Comparison of ENCODE assay signal across 13 cellular contexts in genomic region chr5:125134216-125135081, GRCh38.
DNase-seq lines count a peak whose midpoint lies in the region; ATAC-seq, FAIRE-seq and TF ChIP-seq lines count a peak whose summit lies in the region.
"Had no signal": no experiment of that assay in that cellular context is flagged by ENCODE, and none has a peak within 500 bp of the region (broad histone marks: within the 10 kb centered on the region; RNA-seq: fewer than 3 reads in every experiment).

No MANE protein-coding gene starts in this region.

- no peak for ATAC-seq in GM21576 (IDR thresholded peaks at IDR 0.05; ENCODE audit: unreplicated experiment)
- ATAC-seq: left ventricle myocardium superior had no signal

- FAIRE-seq in frontal cortex (lab: Jason Lieb, UNC), result no peak

- H3K27me3 Mint-ChIP-seq in osteocyte (ENCODE audit: unreplicated experiment), result no peaks in the 10 kb centered on the region
- H3K27me3 Mint-ChIP-seq in activated T-cell treated with anti-CD3 and anti-CD28 coated beads, Interleukin-2, amount 50 U/mL, for 24 hours, result no peaks in the 10 kb centered on the region
- H3K27me3 Mint-ChIP-seq: activated naive CD4-positive, alpha-beta T cell treated with anti-CD3 and anti-CD28 coated beads, Interleukin-2, amount 50 U/mL, for 24 hours had no signal

- TF ChIP-seq CTCF in osteocyte (IDR thresholded peaks at IDR 0.05), result no peak

- H3K27ac Mint-ChIP-seq in osteocyte (ENCODE audit: unreplicated experiment), result peak overlapping the region; percentile 77
- no peak overlapping the region for H3K27ac Mint-ChIP-seq in activated T-cell treated with anti-CD3 and anti-CD28 coated beads, Interleukin-2, amount 50 U/mL, for 24 hours
- H3K27ac Mint-ChIP-seq: activated naive CD4-positive, alpha-beta T cell treated with anti-CD3 and anti-CD28 coated beads, Interleukin-2, amount 50 U/mL, for 24 hours had no signal

- in situ Hi-C loops in Caki2 (cut with HindIII; ENCODE audit: low pct_unique_long_range_greater_than_20kb, low sequenced_read_pairs), result no loop called here

- DNase-seq in Caki2 (ENCODE audit: low read depth) (peak; percentile 67), NCI-H82 (lab: John Stamatoyannopoulos, UW) (peak; percentile 63), epidermal melanocyte (ENCODE audit: insufficient read length, low spot score) (peak; percentile 55), osteocyte (ENCODE audit: extremely low spot score, unreplicated experiment) (no peak), T-helper 1 cell (no peak), frontal cortex (ENCODE audit: low spot score in 2 of 2) (no peak)
- no peak for DNase-seq in activated T-cell treated with anti-CD3 and anti-CD28 coated beads, Interleukin-2, amount 50 U/mL, for 24 hours
- DNase-seq: activated CD4-positive, alpha-beta T cell treated with anti-CD3 and anti-CD28 coated beads, Interleukin-2, amount 50 U/mL, for 1 hour; left ventricle myocardium superior; NCI-H526; retina had no signal

- no peak overlapping the region for H3K4me3 Mint-ChIP-seq in osteocyte (ENCODE audit: unreplicated experiment)
- no peak overlapping the region for H3K4me3 Mint-ChIP-seq in activated T-cell treated with anti-CD3 and anti-CD28 coated beads, Interleukin-2, amount 50 U/mL, for 24 hours
- H3K4me3 Mint-ChIP-seq: activated naive CD4-positive, alpha-beta T cell treated with anti-CD3 and anti-CD28 coated beads, Interleukin-2, amount 50 U/mL, for 24 hours had no signal

- H3K36me3 Mint-ChIP-seq in osteocyte (ENCODE audit: unreplicated experiment), result peaks cover 2% of the 10 kb centered on the region
- H3K36me3 Mint-ChIP-seq in activated T-cell treated with anti-CD3 and anti-CD28 coated beads, Interleukin-2, amount 50 U/mL, for 24 hours (ENCODE audit: low read depth), result no peaks in the 10 kb centered on the region

- peaks cover 8% of the 10 kb centered on the region for H3K9me3 Mint-ChIP-seq in osteocyte (ENCODE audit: unreplicated experiment)
- peaks cover 3% of the 10 kb centered on the region for H3K9me3 Mint-ChIP-seq in activated T-cell treated with anti-CD3 and anti-CD28 coated beads, Interleukin-2, amount 50 U/mL, for 24 hours

- peaks cover 26% of the 10 kb centered on the region for H3K4me1 Mint-ChIP-seq in osteocyte (ENCODE audit: unreplicated experiment)
- H3K4me1 Mint-ChIP-seq in activated T-cell treated with anti-CD3 and anti-CD28 coated beads, Interleukin-2, amount 50 U/mL, for 24 hours (ENCODE audit: low read depth), result no peaks in the 10 kb centered on the region
- H3K4me1 Mint-ChIP-seq: activated naive CD4-positive, alpha-beta T cell treated with anti-CD3 and anti-CD28 coated beads, Interleukin-2, amount 50 U/mL, for 24 hours had no signal

Comparison
In these comparisons a context has a peak if more than half of its experiments do, and no peak if none do; other contexts are left out.
1. DNase-seq: peak in Caki2 (single experiment), NCI-H82 (single experiment) and epidermal melanocyte (single experiment); none in osteocyte (single experiment), T-helper 1 cell (0 of 5), activated T-cell treated with anti-CD3 and anti-CD28 coated beads, Interleukin-2, amount 50 U/mL, for 24 hours (single experiment) and frontal cortex (0 of 2).